ENCODE assay signal across 25 cellular contexts in the genomic region with DNA sequence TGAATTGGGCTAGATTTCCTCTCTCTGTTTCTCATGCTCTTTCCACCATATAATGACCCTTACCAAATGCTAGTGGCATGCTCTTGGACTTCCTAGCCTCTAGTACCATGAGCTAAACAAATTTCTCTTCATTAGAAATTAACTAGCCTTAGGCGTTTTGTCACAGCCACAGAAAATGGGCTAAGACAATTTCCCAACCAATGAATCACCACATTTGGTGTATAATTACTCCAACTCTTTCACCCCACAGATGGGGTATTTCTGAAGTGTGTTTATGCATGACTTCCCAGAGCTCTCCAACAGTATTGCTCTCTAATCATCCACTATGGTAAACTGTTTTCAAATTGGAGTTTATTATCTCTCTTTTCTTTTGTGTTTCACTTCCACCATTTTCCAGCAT.
A peak's percentile ranks its signal among the peaks of the same experiment; 100 is the strongest.
DNase-seq lines count a peak whose midpoint lies in the region; ATAC-seq and TF ChIP-seq lines count a peak whose summit lies in the region.
"Had no signal": no experiment of that assay in that cellular context is flagged by ENCODE, and none has a peak within 500 bp of the region (broad histone marks: within the 10 kb centered on the region; RNA-seq: fewer than 3 reads in every experiment).

No MANE protein-coding gene starts in this region.

- BruUV-seq in A673 (replicated peaks; lab: Mats Ljungman, UMichigan): no TSS peak

- POLR2A ChIA-PET in A673 (lab: Charles Lee; ENCODE audit: low non-redundant PET): no interaction called here

- H3K4me1 ChIP-seq in A673 (ENCODE audit: insufficient read depth, low read length, poor library complexity, severe bottlenecking): no peaks in the 10 kb centered on the region
- H3K4me1 ChIP-seq: BLaER1 treated with 17β-estradiol and CSF1 and Interleukin-3, amounts not matched to agents 10 nM and 100 nM; HAP-1 had no signal

- no peaks in the 10 kb centered on the region for H3K9me3 ChIP-seq in A673 (ENCODE audit: low read depth, low read length, poor library complexity, severe bottlenecking)
- H3K9me3 ChIP-seq: BLaER1 treated with 17β-estradiol and CSF1 and Interleukin-3, amounts not matched to agents 10 nM and 100 nM; HAP-1 had no signal

- H3K4me3 ChIP-seq in epithelial cell of esophagus (ENCODE audit: low read length): no peak overlapping the region
- H3K4me3 ChIP-seq in A673 (ENCODE audit: low read depth, low read length, poor library complexity, severe bottlenecking): no peak overlapping the region
- H3K4me3 ChIP-seq: BLaER1 treated with 17β-estradiol and CSF1 and Interleukin-3, amounts not matched to agents 10 nM and 100 nM; GM23338; HAP-1; K562 had no signal

- TF ChIP-seq CTCF in epithelial cell of esophagus (IDR thresholded peaks at IDR 0.05; ENCODE audit: insufficient read depth, low read depth, low read length, missing control alignments) (no peak), A673 (conservative IDR thresholded peaks at IDR 0.05; ENCODE audit: low read depth, low read length) (no peak)

- DNase-seq in NCI-H2171 treated with DMSO at 0.1 percent for 48 hours (lab: John Stamatoyannopoulos, UW): peak; percentile 50
- DNase-seq in NCI-H2171 (lab: John Stamatoyannopoulos, UW): no peak
- DNase-seq in NCI-H524 treated with DMSO at 0.1 percent for 48 hours (lab: John Stamatoyannopoulos, UW): peak; percentile 40
- peak; percentile 6 for DNase-seq in epithelial cell of esophagus (ENCODE audit: low read depth)
- DNase-seq in renal cortical epithelial cell (ENCODE audit: low read depth): peak; percentile 41
- DNase-seq in inferior parietal cortex (ENCODE audit: extremely low spot score): no peak
- DNase-seq in A673 (ENCODE audit: low spot score): no peak
- DNase-seq: AML-193; CD4-positive, alpha-beta T cell; DMS79 treated with DMSO at 0.1 percent for 48 hours; HFFc6; Kasumi-1; NCI-H2081; NCI-H510A; NCI-H82; NK-92 treated with Interleukin-12 subunit alpha and Interleukin-12 subunit beta, amount 100 ng/mL, for 24 hours; PC-3; RPMI8226; SHP77; T-helper 1 cell had no signal

- no peaks in the 10 kb centered on the region for H3K36me3 ChIP-seq in A673 (ENCODE audit: insufficient read depth, low read length, poor library complexity, severe bottlenecking)
- H3K36me3 ChIP-seq: BLaER1 treated with 17β-estradiol and CSF1 and Interleukin-3, amounts not matched to agents 10 nM and 100 nM; HAP-1 had no signal

- ATAC-seq in GM21528 (IDR thresholded peaks at IDR 0.05; ENCODE audit: low FRiP score, unreplicated experiment): no peak
- ATAC-seq: GM23338, K562, PC-3 had no signal

- H3K27ac ChIP-seq in A673 (ENCODE audit: low read depth, low read length, poor library complexity, severe bottlenecking): no peak overlapping the region
- H3K27ac ChIP-seq: BLaER1 treated with 17β-estradiol and CSF1 and Interleukin-3, amounts not matched to agents 10 nM and 100 nM had no signal

- intact Hi-C loops in A673 (cut with micrococcal nuclease; ENCODE audit: unreplicated experiment): no loop called here

- H3K27me3 ChIP-seq in A673 (replicated peaks; ENCODE audit: insufficient read depth, low read depth, low read length, poor library complexity): no peaks in the 10 kb centered on the region
- H3K27me3 ChIP-seq: BLaER1 treated with 17β-estradiol and CSF1 and Interleukin-3, amounts not matched to agents 10 nM and 100 nM had no signal

- CTCF ChIA-PET in A673 (lab: Charles Lee): no interaction called here

Comparison
In these comparisons a context has a peak if more than half of its experiments do, and no peak if none do; other contexts are left out.
1. DNase-seq: peak in NCI-H2171 treated with DMSO at 0.1 percent for 48 hours (single experiment), NCI-H524 treated with DMSO at 0.1 percent for 48 hours (single experiment), epithelial cell of esophagus (single experiment) and renal cortical epithelial cell (single experiment); none in NCI-H2171 (single experiment), inferior parietal cortex (single experiment) and A673 (single experiment).